ENCODE assay signal across 18 cellular contexts in the genomic region with DNA sequence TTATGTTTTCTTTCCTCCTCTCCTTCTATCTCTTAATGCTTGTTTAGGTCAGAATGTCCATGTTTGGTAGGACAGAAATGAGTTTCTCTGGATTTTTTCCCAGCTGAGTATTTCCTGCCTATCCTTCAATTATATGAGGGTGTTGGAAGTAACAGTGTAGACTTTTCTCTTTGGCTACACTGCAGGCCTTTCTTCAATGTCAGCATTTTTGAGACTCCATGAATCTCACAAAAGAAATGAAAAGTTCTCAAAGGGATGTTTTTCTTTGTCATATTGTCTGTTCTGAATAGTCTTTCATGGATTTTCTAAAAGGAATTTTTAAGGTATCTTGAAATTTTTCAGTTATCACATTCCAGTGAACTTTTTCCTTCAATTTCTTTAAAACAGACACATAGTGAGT.
DNase-seq lines count a peak whose midpoint lies in the region; ATAC-seq and TF ChIP-seq lines count a peak whose summit lies in the region.
"Had no signal": no experiment of that assay in that cellular context is flagged by ENCODE, and none has a peak within 500 bp of the region (broad histone marks: within the 10 kb centered on the region; RNA-seq: fewer than 3 reads in every experiment).

No MANE protein-coding gene starts in this region.

- TF ChIP-seq CTCF in fibroblast of villous mesenchyme (IDR thresholded peaks at IDR 0.05; ENCODE audit: insufficient read depth, low read depth, low read length) (no peak), stomach (IDR thresholded peaks at IDR 0.05) (no peak), PC-3 (conservative IDR thresholded peaks at IDR 0.05; ENCODE audit: low read depth, low read length) (no peak)

- H3F3A ChIP-seq in PC-3 (ENCODE audit: low read length, unreplicated experiment): no peaks in the 10 kb centered on the region

- TF ChIP-seq POLR2A in stomach (IDR thresholded peaks at IDR 0.05): no peak

- H2AFZ ChIP-seq in PC-3 (ENCODE audit: low read length): no peak overlapping the region

- no peak overlapping the region for H3K27ac Mint-ChIP-seq in activated CD4-positive, alpha-beta T cell treated with anti-CD3 and anti-CD28 coated beads for 36 hours

- no peaks in the 10 kb centered on the region for H3K9me2 ChIP-seq in PC-3 (replicated peaks; ENCODE audit: low read length)

- H3K79me2 ChIP-seq in PC-3 (ENCODE audit: low read length): no peaks in the 10 kb centered on the region

- H3K9me3 ChIP-seq in SJSA1 (replicated peaks) (no peaks in the 10 kb centered on the region), stomach (no peaks in the 10 kb centered on the region), PC-3 (ENCODE audit: low read length) (no peaks in the 10 kb centered on the region)
- H3K9me3 ChIP-seq: heart left ventricle had no signal

- H3K4me2 ChIP-seq in PC-3 (ENCODE audit: low read length): no peak overlapping the region

- H3K4me3 Mint-ChIP-seq in activated CD4-positive, alpha-beta T cell treated with anti-CD3 and anti-CD28 coated beads for 36 hours: peak overlapping the region; percentile 2
- H3K4me3 Mint-ChIP-seq: neural crest cell had no signal

- no peak overlapping the region for H3K9ac ChIP-seq in PC-3 (ENCODE audit: low read length)

- DNase-seq in activated CD4-positive, alpha-beta T cell treated with anti-CD3 and anti-CD28 coated beads for 36 hours: no peak
- DNase-seq in activated CD4-positive, alpha-beta T cell treated with anti-CD3 and anti-CD28 coated beads, Interleukin-2, amount 50 U/mL, for 4 hours: no peak
- DNase-seq in SJSA1 (ENCODE audit: low read depth in 1 of 2, low spot score in 2 of 2) (no peak), fibroblast of villous mesenchyme (ENCODE audit: low read depth) (peak; percentile 15), stomach (no peak), PC-3 (no peak), NK-92 (lab: John Stamatoyannopoulos, UW; ENCODE audit: unreplicated experiment) (no peak), nucleus accumbens (lab: John Stamatoyannopoulos, UW) (no peak)
- DNase-seq: activated CD4-positive, alpha-beta T cell treated with anti-CD3 and anti-CD28 coated beads, Interleukin-2, amount 50 U/mL, for 48 hours; C1 segment of cervical spinal cord; dorsolateral prefrontal cortex; heart left ventricle; islet precursor cell; mammary epithelial cell; NCI-H146; SHP77 had no signal

- H3K36me3 ChIP-seq in SJSA1: peaks cover 88% of the 10 kb centered on the region
- H3K36me3 ChIP-seq in stomach: peaks cover 53 to 100% (median 98%) of the 10 kb centered on the region in 4 donors
- peaks cover 36% of the 10 kb centered on the region for H3K36me3 ChIP-seq in PC-3 (ENCODE audit: low read depth, low read length)

- POLR2A ChIA-PET in activated CD4-positive, alpha-beta T cell treated with anti-CD3 and anti-CD28 coated beads for 36 hours (lab: Charles Lee): no interaction called here
- POLR2A ChIA-PET in PC-3 (lab: Charles Lee; ENCODE audit: unreplicated experiment): no interaction called here

- H3K27me3 ChIP-seq in SJSA1 (replicated peaks) (no peaks in the 10 kb centered on the region), stomach (no peaks in the 10 kb centered on the region), PC-3 (ENCODE audit: low read length) (no peaks in the 10 kb centered on the region)
- H3K27me3 ChIP-seq: dorsolateral prefrontal cortex, heart left ventricle had no signal

- no peaks in the 10 kb centered on the region for H3K9me3 Mint-ChIP-seq in activated CD4-positive, alpha-beta T cell treated with anti-CD3 and anti-CD28 coated beads for 36 hours (ENCODE audit: low read depth)
- H3K9me3 Mint-ChIP-seq: neural crest cell had no signal

- H3K4me1 Mint-ChIP-seq in activated CD4-positive, alpha-beta T cell treated with anti-CD3 and anti-CD28 coated beads for 36 hours: peaks cover 28% of the 10 kb centered on the region
- H3K4me1 Mint-ChIP-seq: neural crest cell had no signal

- no peak for TF ChIP-seq EP300 in stomach (IDR thresholded peaks at IDR 0.05)

- intact Hi-C loops in activated CD4-positive, alpha-beta T cell treated with anti-CD3 and anti-CD28 coated beads for 36 hours (cut with DNase I, micrococcal nuclease): no loop called here
- intact Hi-C loops in stomach (cut with DNase I; ENCODE audit: low total_unique reads) (no loop called here), PC-3 (cut with micrococcal nuclease) (no loop called here)

- H3K36me3 Mint-ChIP-seq in activated CD4-positive, alpha-beta T cell treated with anti-CD3 and anti-CD28 coated beads for 36 hours (ENCODE audit: low read depth): peaks cover 45% of the 10 kb centered on the region

- H3K4me3 ChIP-seq in SJSA1 (peak overlapping the region; percentile 12; the same call in 1 of the 2 replicates), fibroblast of villous mesenchyme (ENCODE audit: low read depth, low read length) (no peak overlapping the region), stomach (peak overlapping the region in 2 of 4 donors; percentile 12 to 13), PC-3 (ENCODE audit: low read length) (no peak overlapping the region)
- H3K4me3 ChIP-seq: dorsolateral prefrontal cortex had no signal

- no peak overlapping the region for H3K27ac ChIP-seq in SJSA1
- H3K27ac ChIP-seq in stomach: peak overlapping the region in 4 of 5 donors; percentile 14 to 73 (median 46)
- H3K27ac ChIP-seq in PC-3 (ENCODE audit: low read length): no peak overlapping the region

- H4K20me1 ChIP-seq in PC-3 (ENCODE audit: low read length): no peaks in the 10 kb centered on the region

- ATAC-seq in activated CD4-positive, alpha-beta T cell treated with anti-CD3 and anti-CD28 coated beads for 36 hours: no peak
- no peak for ATAC-seq in PC-3
- ATAC-seq: heart left ventricle, sciatic nerve had no signal

- H3K4me1 ChIP-seq in SJSA1 (replicated peaks) (peaks cover 7% of the 10 kb centered on the region), stomach (peaks cover 0 to 15% (median 2%) of the 10 kb centered on the region in 4 donors), PC-3 (ENCODE audit: insufficient read depth, low read length) (no peaks in the 10 kb centered on the region)

- H3K27me3 Mint-ChIP-seq in activated CD4-positive, alpha-beta T cell treated with anti-CD3 and anti-CD28 coated beads for 36 hours: no peaks in the 10 kb centered on the region

- CTCF ChIA-PET in activated CD4-positive, alpha-beta T cell treated with anti-CD3 and anti-CD28 coated beads for 36 hours (lab: Charles Lee): interaction anchor here (1.1 kb wide), 1 partner anchor 9 kb away, joined by 3 read pairs; no protein-coding TSS in a partner anchor
- CTCF ChIA-PET in PC-3 (lab: Charles Lee): no interaction called here

- BruUV-seq in PC-3 (replicated peaks; lab: Mats Ljungman, UMichigan): no TSS peak

Comparison
In these comparisons a context has a peak if more than half of its experiments do, and no peak if none do; other contexts are left out.
1. H3K27ac ChIP-seq: peak in stomach (4 of 5); none in SJSA1 (single experiment) and PC-3 (single experiment).